Comparison of ENCODE assay signal across 17 cellular contexts in genomic region chrX:153845842-153846241, GRCh38. TPM values are rescaled to one million over a fixed set of nuclear protein-coding genes. Genes with fewer than 3 reads are reported as not detected.
"Had no signal": no experiment of that assay in that cellular context is flagged by ENCODE, and none has a peak within 500 bp of the region (broad histone marks: within the 10 kb centered on the region; RNA-seq: fewer than 3 reads in every experiment).

No MANE protein-coding gene starts in this region.

- H3K27me3 ChIP-seq: upper lobe of left lung had no signal

- H3K36me3 Mint-ChIP-seq: activated naive CD8-positive, alpha-beta T cell treated with anti-CD3 and anti-CD28 coated beads, Interleukin-2, amount 10 ng/mL, durations not matched to agents 7 days and 5 days had no signal

- H3K27ac ChIP-seq: foreskin keratinocyte, right lobe of liver, spleen, upper lobe of left lung had no signal

- H3K9me3 Mint-ChIP-seq: activated naive CD8-positive, alpha-beta T cell treated with anti-CD3 and anti-CD28 coated beads, Interleukin-2, amount 10 ng/mL, durations not matched to agents 7 days and 5 days; stimulated activated naive CD8-positive, alpha-beta T cell treated with anti-CD3 and anti-CD28 coated beads, Interleukin-15, amount 100 ng/mL, for 72 hours had no signal

- H3K9me3 ChIP-seq: right lobe of liver, spleen, upper lobe of left lung had no signal

- H3K36me3 ChIP-seq: right lobe of liver, spleen, upper lobe of left lung had no signal

- ATAC-seq: activated CD4-positive, CD25-positive, alpha-beta regulatory T cell treated with anti-CD3 and anti-CD28 coated beads, Interleukin-2, amount 50 U/mL, for 24 hours; foreskin keratinocyte; right lobe of liver; stimulated activated naive CD8-positive, alpha-beta T cell treated with anti-CD3 and anti-CD28 coated beads, Interleukin-15, amount 100 ng/mL, for 72 hours had no signal

- H3K4me1 Mint-ChIP-seq: activated naive CD8-positive, alpha-beta T cell treated with anti-CD3 and anti-CD28 coated beads, Interleukin-2, amount 10 ng/mL, durations not matched to agents 7 days and 5 days; stimulated activated naive CD8-positive, alpha-beta T cell treated with anti-CD3 and anti-CD28 coated beads, Interleukin-15, amount 100 ng/mL, for 72 hours had no signal

- H3K27ac Mint-ChIP-seq: activated naive CD8-positive, alpha-beta T cell treated with anti-CD3 and anti-CD28 coated beads, Interleukin-2, amount 10 ng/mL, durations not matched to agents 7 days and 5 days; stimulated activated naive CD8-positive, alpha-beta T cell treated with anti-CD3 and anti-CD28 coated beads, Interleukin-15, amount 100 ng/mL, for 72 hours had no signal

- H3K4me3 Mint-ChIP-seq: activated naive CD8-positive, alpha-beta T cell treated with anti-CD3 and anti-CD28 coated beads, Interleukin-2, amount 10 ng/mL, durations not matched to agents 7 days and 5 days; stimulated activated naive CD8-positive, alpha-beta T cell treated with anti-CD3 and anti-CD28 coated beads, Interleukin-15, amount 100 ng/mL, for 72 hours had no signal

- DNase-seq: activated CD4-positive, alpha-beta T cell treated with anti-CD3 and anti-CD28 coated beads, Interleukin-2, amount 50 U/mL, for 1 hour; activated naive CD4-positive, alpha-beta T cell; activated naive CD8-positive, alpha-beta T cell treated with anti-CD3 and anti-CD28 coated beads, Interleukin-2, amount 10 ng/mL, durations not matched to agents 7 days and 5 days; activated T-cell treated with anti-CD3 and anti-CD28 coated beads for 4 hours; anterior cingulate cortex; erythroblast; foreskin keratinocyte; midbrain; right lobe of liver; spleen; stimulated activated naive CD8-positive, alpha-beta T cell treated with anti-CD3 and anti-CD28 coated beads, Interleukin-15, amount 100 ng/mL, for 72 hours; upper lobe of left lung had no signal

- H3K4me1 ChIP-seq: foreskin keratinocyte, right lobe of liver, upper lobe of left lung had no signal

- H3K4me3 ChIP-seq: lung, right lobe of liver, spleen, upper lobe of left lung had no signal

RNA-seq across cellular contexts. Expression of gene AVPR2, which starts 58.6 kb away (rescaled TPM):
- total RNA-seq: activated naive CD8-positive, alpha-beta T cell treated with anti-CD3 and anti-CD28 coated beads, Interleukin-2, amount 10 ng/mL, durations not matched to agents 7 days and 5 days; foreskin keratinocyte; osteocyte; pulmonary artery endothelial cell; temporal lobe had no signal
